ENCODE assay signal across 8 cellular contexts in genomic region chr6:13711726-13712484, GRCh38. TPM values are rescaled to one million over a fixed set of nuclear protein-coding genes. Genes with fewer than 3 reads are reported as not detected.
DNase-seq lines count a peak whose midpoint lies in the region; ATAC-seq and TF ChIP-seq lines count a peak whose summit lies in the region.

TSS of gene RANBP9 (minus strand) at chr6:13711835. CDS start at chr6:13711505, 330 bp downstream.

- H3K27me3 ChIP-seq in prostate gland (replicated peaks; ENCODE audit: insufficient read depth): no peaks in the 10 kb centered on the region

- H3K4me1 ChIP-seq in prostate gland (replicated peaks): peaks cover 4% of the 10 kb centered on the region

- WGBS in prostate gland: under 1% methylated on average over 16 of the region's 102 CpGs

- in situ Hi-C loops in GM13976 (cut with MboI; ENCODE audit: low sequenced_read_pairs, unreplicated experiment): no loop called here

- H3K4me3 ChIP-seq in prostate gland: peak within 1 kb of the TSS; percentile 78 to 81

- no peaks in the 10 kb centered on the region for H3K9me3 ChIP-seq in prostate gland

- H3K27ac ChIP-seq in prostate gland: peak within 1 kb of the TSS; percentile 95 to 98

- no peaks in the 10 kb centered on the region for H3K36me3 ChIP-seq in prostate gland

- peak; percentile 91 for DNase-seq in GM13976 (ENCODE audit: low spot score)
- peak; percentile 92 for DNase-seq in NCI-H1436 (lab: John Stamatoyannopoulos, UW)
- peak; percentile 87 for DNase-seq in amniotic epithelial cell (ENCODE audit: low read depth)
- peak; percentile 90 for DNase-seq in left cardiac atrium
- DNase-seq in prostate gland (ENCODE audit: low spot score): peak; percentile 82
- peak; percentile 89 for DNase-seq in ureter (ENCODE audit: low spot score)

- intact Hi-C loops in T-helper 1 cell treated with Interleukin-12 subunit alpha and Interleukin-12 subunit beta and Interleukin-4 antibody, amounts not matched to agents 30 ng/mL and 1 ng/mL, for 36 hours (cut with micrococcal nuclease): loop anchor here (1.0 to 5.0 kb wide), 12 partner anchors 34 to 405 kb away; partner anchors contain the start of genes CD83, GFOD1, MCUR1 and NOL7
- intact Hi-C loops in left cardiac atrium (cut with DNase I) (loop anchor here in 1 of 2 donors (1.0 kb wide), 1 partner anchor 21 kb away; no protein-coding TSS in a partner anchor), prostate gland (cut with DNase I) (loop anchor here (2.0 to 5.0 kb wide), 2 partner anchors 50 to 97 kb away; partner anchors contain the start of gene NOL7)

- TF ChIP-seq POLR2A in prostate gland (IDR thresholded peaks at IDR 0.05): peak; percentile 72

- TF ChIP-seq CTCF in GM13976 (IDR thresholded peaks at IDR 0.05; ENCODE audit: borderline replicate concordance, control extremely low read depth, extremely low read depth, insufficient read depth, missing control alignments) (no peak), prostate gland (IDR thresholded peaks at IDR 0.05) (no peak)

- ATAC-seq in HG02798 (IDR thresholded peaks at IDR 0.05; ENCODE audit: poor library complexity, unreplicated experiment): peak; percentile 82
- ATAC-seq in left cardiac atrium: peak; percentile 94 to 95

RNA-seq across cellular contexts. Expression of gene RANBP9, which starts in this region (rescaled TPM):
- 57.3 and 57.6 TPM in 2 replicates for total RNA-seq in T-helper 1 cell treated with Interleukin-12 subunit alpha and Interleukin-12 subunit beta and Interleukin-4 antibody, amounts not matched to agents 30 ng/mL and 1 ng/mL, for 36 hours
- total RNA-seq in left cardiac atrium: 10 to 100 TPM; 27.3 to 33.1 TPM
- total RNA-seq in prostate gland: 10 to 100 TPM; 37.8 to 59.0 TPM
- total RNA-seq in ureter: 41.7 TPM

Comparison
In these comparisons a context has a peak if more than half of its experiments do, and no peak if none do; other contexts are left out.
1. Peak in every context shown above with its lines: DNase-seq, ATAC-seq, H3K4me3 ChIP-seq and H3K27ac ChIP-seq.